8 cellular contexts compared by ENCODE assay signal in the genomic region with DNA sequence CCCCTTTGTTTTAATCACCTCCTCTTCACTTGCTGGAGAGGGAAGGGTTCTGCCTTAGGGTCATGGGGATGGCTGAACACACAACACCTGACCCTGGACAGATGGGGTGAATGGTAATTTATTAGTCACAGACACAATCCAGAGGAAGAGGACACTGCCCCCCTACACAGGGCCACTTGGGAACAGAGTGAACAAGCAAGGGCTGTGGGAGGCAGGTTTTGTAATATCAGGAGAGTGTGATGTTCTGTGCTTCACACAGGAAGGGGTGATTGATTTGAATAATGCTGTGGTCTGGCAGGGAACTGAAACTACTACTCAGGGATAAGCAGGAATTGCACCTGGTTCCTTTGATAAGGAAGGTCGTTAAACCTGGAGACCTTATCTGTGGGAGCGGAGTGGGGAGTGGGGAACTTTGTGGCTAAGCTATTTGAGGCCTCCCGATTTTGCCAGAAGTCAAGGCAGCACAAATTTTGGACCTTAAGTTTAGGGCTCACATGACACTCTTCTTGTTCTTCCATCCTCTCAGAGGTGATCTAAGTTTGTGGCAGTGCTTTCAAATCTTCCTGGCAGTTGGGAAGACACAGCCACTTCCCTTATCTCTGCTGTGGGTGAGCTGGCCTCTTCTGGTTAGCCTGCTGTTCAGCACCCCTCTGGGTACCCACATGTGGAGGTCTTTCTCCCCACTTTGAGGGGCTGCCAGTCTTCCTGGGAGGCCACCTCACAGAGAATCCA.
DNase-seq lines count a peak whose midpoint lies in the region; ATAC-seq and TF ChIP-seq lines count a peak whose summit lies in the region.

No MANE protein-coding gene starts in this region.

- intact Hi-C loops in left ventricle myocardium inferior (cut with micrococcal nuclease) (no loop called here), heart right ventricle (cut with DNase I) (loop anchor here in 3 of 10 donors (5.0 kb wide), 2 partner anchors 58 to 78 kb away; partner anchors contain the start of gene CD164 (in 2 of the 3))

- H3K4me1 ChIP-seq in left ventricle myocardium inferior (peaks cover 38% of the 10 kb centered on the region), heart right ventricle (peaks cover 0 to 44% (median 29%) of the 10 kb centered on the region in 9 donors)

- TF ChIP-seq CTCF in left ventricle myocardium inferior (IDR thresholded peaks at IDR 0.05; ENCODE audit: borderline replicate concordance) (no peak), heart right ventricle (IDR thresholded peaks at IDR 0.05) (no peak), GM13977 (IDR thresholded peaks at IDR 0.05; ENCODE audit: extremely low read depth, insufficient read depth, missing control alignments) (no peak)

- H3K4me3 ChIP-seq in left ventricle myocardium inferior: no peak overlapping the region
- H3K4me3 ChIP-seq in heart right ventricle: no peak overlapping the region

- H3K27me3 ChIP-seq in left ventricle myocardium inferior (ENCODE audit: low read depth) (no peaks in the 10 kb centered on the region), heart right ventricle (no peaks in the 10 kb centered on the region)

- 23 to 31% methylated on average over 3 of the region's 3 CpGs for WGBS in heart right ventricle, 2 donors

- ATAC-seq in heart right ventricle (no peak), GM19324 (IDR thresholded peaks at IDR 0.05; ENCODE audit: low FRiP score, unreplicated experiment) (no peak)

- DNase-seq in left ventricle myocardium inferior (no peak), heart right ventricle (no peak), MV-4-11 (lab: John Stamatoyannopoulos, UW) (peak; percentile 80), erythroblast (lab: John Stamatoyannopoulos, UW) (peak; percentile 53 to 69), substantia nigra (lab: John Stamatoyannopoulos, UW) (no peak), NCI-H82 (lab: John Stamatoyannopoulos, UW) (no peak), GM13977 (ENCODE audit: low spot score) (no peak)

- H3K36me3 ChIP-seq in left ventricle myocardium inferior (no peaks in the 10 kb centered on the region), heart right ventricle (no peaks in the 10 kb centered on the region)

- H3K27ac ChIP-seq in left ventricle myocardium inferior (replicated peaks) (peak overlapping the region; percentile 21), heart right ventricle (peak overlapping the region in 3 of 10 donors; percentile 35 to 53 (median 43)), substantia nigra (ENCODE audit: low read depth, low read length, poor library complexity, severe bottlenecking) (peak overlapping the region; percentile 52)

- peak; percentile 35 for TF ChIP-seq POLR2A in erythroblast (IDR thresholded peaks at IDR 0.05; ENCODE audit: low read length)

- in situ Hi-C loops in GM13977 (cut with MboI; ENCODE audit: low pct_unique_long_range_greater_than_20kb, low sequenced_read_pairs, unreplicated experiment): no loop called here

- no peaks in the 10 kb centered on the region for H3K9me3 ChIP-seq in left ventricle myocardium inferior (replicated peaks)
- no peaks in the 10 kb centered on the region for H3K9me3 ChIP-seq in heart right ventricle

Comparison
In these comparisons a context has a peak if more than half of its experiments do, and no peak if none do; other contexts are left out.
1. DNase-seq: peak in MV-4-11 (single experiment) and erythroblast (2 of 2); none in left ventricle myocardium inferior (single experiment), heart right ventricle (0 of 2), substantia nigra (0 of 49), NCI-H82 (single experiment) and GM13977 (single experiment).